Comparison of ENCODE assay signal across 8 cellular contexts in genomic region chr1:240691521-240692338, GRCh38.
DNase-seq lines count a peak whose midpoint lies in the region; ATAC-seq and TF ChIP-seq lines count a peak whose summit lies in the region.

No MANE protein-coding gene starts in this region.

- peak; percentile 53 for TF ChIP-seq CTCF in LNCAP (IDR thresholded peaks at IDR 0.05)

- ATAC-seq in GM21619 (IDR thresholded peaks at IDR 0.05; ENCODE audit: unreplicated experiment) = no peak

- DNase-seq in DMS153 (lab: John Stamatoyannopoulos, UW) (peak; percentile 55), inferior parietal cortex (ENCODE audit: extremely low spot score) (peak; percentile 69), stromal cell of bone marrow (ENCODE audit: low read depth) (peak; percentile 56), activated T-cell treated with anti-CD3 and anti-CD28 coated beads for 4 hours (no peak), NCI-H2029 (lab: John Stamatoyannopoulos, UW) (no peak)
- peak; percentile 1 to 4 for DNase-seq in activated CD4-positive, alpha-beta T cell treated with anti-CD3 and anti-CD28 coated beads, Interleukin-2, amount 50 U/mL, for 4 hours

Comparison
In these comparisons a context has a peak if more than half of its experiments do, and no peak if none do; other contexts are left out.
1. DNase-seq: peak in DMS153 (single experiment), activated CD4-positive, alpha-beta T cell treated with anti-CD3 and anti-CD28 coated beads, Interleukin-2, amount 50 U/mL, for 4 hours (2 of 2), inferior parietal cortex (single experiment) and stromal cell of bone marrow (single experiment); none in activated T-cell treated with anti-CD3 and anti-CD28 coated beads for 4 hours (single experiment) and NCI-H2029 (single experiment).